1 cellular context compared by ENCODE assay signal in genomic region chr10:132403511-132404168, GRCh38.
TF ChIP-seq lines count a peak whose summit lies in the region.

No MANE protein-coding gene starts in this region.

TF ChIP-seq in HepG2, 621 proteins besides CTCF, POLR2A, EP300 and RAD21:
- TF ChIP-seq, protein P1, sequence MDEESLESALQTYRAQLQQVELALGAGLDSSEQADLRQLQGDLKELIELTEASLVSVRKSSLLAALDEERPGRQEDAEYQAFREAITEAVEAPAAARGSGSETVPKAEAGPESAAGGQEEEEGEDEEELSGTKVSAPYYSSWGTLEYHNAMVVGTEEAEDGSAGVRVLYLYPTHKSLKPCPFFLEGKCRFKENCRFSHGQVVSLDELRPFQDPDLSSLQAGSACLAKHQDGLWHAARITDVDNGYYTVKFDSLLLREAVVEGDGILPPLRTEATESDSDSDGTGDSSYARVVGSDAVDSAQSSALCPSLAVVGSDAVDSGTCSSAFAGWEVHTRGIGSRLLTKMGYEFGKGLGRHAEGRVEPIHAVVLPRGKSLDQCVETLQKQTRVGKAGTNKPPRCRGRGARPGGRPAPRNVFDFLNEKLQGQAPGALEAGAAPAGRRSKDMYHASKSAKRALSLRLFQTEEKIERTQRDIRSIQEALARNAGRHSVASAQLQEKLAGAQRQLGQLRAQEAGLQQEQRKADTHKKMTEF (CRISPR knock-in tag; IDR thresholded peaks at IDR 0.05): no peak
- TF ChIP-seq PHF5A (CRISPR knock-in tag; IDR thresholded peaks at IDR 0.05; ENCODE audit: low read depth, unreplicated experiment): no peak
- TF ChIP-seq ZBTB34 (CRISPR knock-in tag; IDR thresholded peaks at IDR 0.05): no peak
- peak; percentile 5 for TF ChIP-seq AGO2 (optimal IDR thresholded peaks at IDR 0.05; ENCODE audit: low read depth, low read length)
- no peak for TF ChIP-seq ZNF775 (CRISPR knock-in tag; IDR thresholded peaks at IDR 0.05; ENCODE audit: borderline replicate concordance)
- no peak for TF ChIP-seq ZNF572 (CRISPR knock-in tag; IDR thresholded peaks at IDR 0.05)
- no peak for TF ChIP-seq ZNF570 (CRISPR knock-in tag; IDR thresholded peaks at IDR 0.05; ENCODE audit: borderline replicate concordance)
